8 cellular contexts compared by ENCODE assay signal in the genomic region with DNA sequence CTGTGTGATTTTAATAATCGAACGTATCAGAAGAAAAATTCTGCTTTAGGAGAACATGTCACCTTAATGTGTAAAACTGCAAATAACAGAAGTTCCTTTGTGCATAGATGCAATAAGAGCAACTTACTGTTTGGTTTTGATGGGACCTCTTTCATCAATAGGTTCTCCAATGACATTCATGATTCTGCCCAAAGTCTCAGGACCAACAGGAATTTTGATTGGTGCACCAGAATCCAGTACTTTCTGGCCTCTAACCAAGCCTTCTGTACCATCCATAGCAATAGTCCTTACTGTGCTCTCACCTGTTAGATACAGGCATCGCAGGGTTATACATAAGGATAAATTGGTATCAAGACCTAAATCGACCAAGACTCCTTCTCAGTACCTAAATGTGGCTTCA. TPM values are rescaled to one million over a fixed set of nuclear protein-coding genes. Genes with fewer than 3 reads are reported as not detected.
DNase-seq lines count a peak whose midpoint lies in the region; ATAC-seq and TF ChIP-seq lines count a peak whose summit lies in the region.

No MANE protein-coding gene starts in this region.

- peak overlapping the region; percentile 89 for H3K9ac ChIP-seq in SU-DHL-6 (ENCODE audit: low read length)

- DNase-seq in fibroblast of villous mesenchyme (ENCODE audit: low read depth), result no peak
- no peak for DNase-seq in gastrocnemius medialis
- DNase-seq in HT-29 (ENCODE audit: low spot score), result no peak
- DNase-seq in cerebellar cortex (ENCODE audit: low spot score), result no peak
- no peak for DNase-seq in GM10266 (ENCODE audit: extremely low spot score)

- H2AFZ ChIP-seq in SU-DHL-6 (ENCODE audit: low read depth, low read length, severe bottlenecking), result no peak overlapping the region

- TF ChIP-seq CTCF in GM12875 (IDR thresholded peaks at IDR 0.05; ENCODE audit: borderline replicate concordance, insufficient read depth, low read depth, low read length) (no peak), SU-DHL-6 (IDR thresholded peaks at IDR 0.05; ENCODE audit: insufficient read depth, low read length, poor library complexity, severe bottlenecking) (no peak), fibroblast of villous mesenchyme (IDR thresholded peaks at IDR 0.05; ENCODE audit: insufficient read depth, low read depth, low read length) (no peak), gastrocnemius medialis (IDR thresholded peaks at IDR 0.05 in 4 of 5, conservative IDR thresholded peaks at IDR 0.05 in 1 of 5) (no peak), GM10266 (IDR thresholded peaks at IDR 0.05; ENCODE audit: control insufficient read depth, insufficient read depth, low read depth, missing control alignments) (no peak)

- no peak for TF ChIP-seq POLR2A in gastrocnemius medialis (IDR thresholded peaks at IDR 0.05)

- intact Hi-C loops in gastrocnemius medialis (cut with DNase I; ENCODE audit: low total_unique reads), result loop anchor here (1.0 to 2.0 kb wide), 2 partner anchors 44 to 81 kb away; a partner anchor contains a TSS

- ATAC-seq in gastrocnemius medialis (no peak), HG02642 (IDR thresholded peaks at IDR 0.05; ENCODE audit: poor library complexity, unreplicated experiment) (no peak)

- peak overlapping the region; percentile 79 for H3K4me2 ChIP-seq in SU-DHL-6 (ENCODE audit: low read depth, low read length, poor library complexity, severe bottlenecking)

- no peaks in the 10 kb centered on the region; the same call in 1 of the 2 replicates for H4K20me1 ChIP-seq in SU-DHL-6 (ENCODE audit: low read depth, low read length)

- H3K4me1 ChIP-seq in gastrocnemius medialis, result peaks cover 27 to 44% of the 10 kb centered on the region in 2 donors

- H3K27ac ChIP-seq in SU-DHL-6 (ENCODE audit: low read depth, low read length) (no peak overlapping the region; the same call in 1 of the 2 replicates), gastrocnemius medialis (peak overlapping the region; percentile 92 to 99 (median 95))

- H3K9me3 ChIP-seq in SU-DHL-6 (ENCODE audit: insufficient read depth, low read length) (no peaks in the 10 kb centered on the region), gastrocnemius medialis (no peaks in the 10 kb centered on the region)

- no peaks in the 10 kb centered on the region for H3K9me2 ChIP-seq in SU-DHL-6 (replicated peaks; ENCODE audit: insufficient read depth, low read length)

- H3K27me3 ChIP-seq in SU-DHL-6 (ENCODE audit: low read length) (no peaks in the 10 kb centered on the region), gastrocnemius medialis (no peaks in the 10 kb centered on the region)

- in situ Hi-C loops in gastrocnemius medialis (cut with MboI; ENCODE audit: low sequenced_read_pairs in 4 of 4), result loop anchor here in 2 of 4 donors (10.0 to 25.0 kb wide), 2 partner anchors 80 to 868 kb away; a partner anchor contains a TSS

- H3K4me3 ChIP-seq in GM12875 (ENCODE audit: low read depth, low read length) (peak overlapping the region; percentile 93), SU-DHL-6 (ENCODE audit: insufficient read depth, low read length, poor library complexity, severe bottlenecking) (peak overlapping the region; percentile 86), fibroblast of villous mesenchyme (ENCODE audit: low read depth, low read length) (peak overlapping the region; percentile 84), gastrocnemius medialis (peak overlapping the region; percentile 66 to 99 (median 94))

- H3K36me3 ChIP-seq in SU-DHL-6 (ENCODE audit: low read length) (peaks cover 26% of the 10 kb centered on the region), gastrocnemius medialis (peaks cover 12 to 55% of the 10 kb centered on the region in 2 donors)

- peaks cover 8% of the 10 kb centered on the region; the same call in 1 of the 2 replicates for H3F3A ChIP-seq in SU-DHL-6 (ENCODE audit: insufficient read depth)

- H3K79me2 ChIP-seq in SU-DHL-6 (ENCODE audit: insufficient read depth, low read length), result peaks cover 39% of the 10 kb centered on the region

RNA-seq across cellular contexts. Expression of a gene that starts 1.1 kb away (rescaled TPM):
- total RNA-seq in fibroblast of villous mesenchyme (339 and 449 TPM in 2 replicates), gastrocnemius medialis (1,000 to 10,000 TPM in 2 of 4 donors, 100 to 1,000 TPM in 2; 779 to 1,310 (median 926) TPM)
- 397 and 447 TPM in 2 replicates for total RNA-seq in HT-29 (2014; rRNA removed; shearing (Covaris generic))

RNA-seq across cellular contexts. Expression of a gene that starts 14.5 kb away (rescaled TPM):
- 44.8 and 57.9 TPM in 2 replicates for total RNA-seq in fibroblast of villous mesenchyme
- 10 to 100 TPM; 40.5 to 65.8 (median 55.4) TPM for total RNA-seq in gastrocnemius medialis
- 43.3 and 47.1 TPM in 2 replicates for total RNA-seq in HT-29 (2014; rRNA removed; shearing (Covaris generic))

RNA-seq across cellular contexts. Expression of a gene that starts 43.4 kb away (rescaled TPM):
- total RNA-seq in fibroblast of villous mesenchyme, result 62.5 and 96.7 TPM in 2 replicates
- total RNA-seq in gastrocnemius medialis, result 10 to 100 TPM; 57.2 to 81.4 (median 69.3) TPM
- total RNA-seq in HT-29 (2014; rRNA removed; shearing (Covaris generic)), result 80.2 and 83.4 TPM in 2 replicates
